Comparison of ENCODE assay signal across 9 cellular contexts in the genomic region with DNA sequence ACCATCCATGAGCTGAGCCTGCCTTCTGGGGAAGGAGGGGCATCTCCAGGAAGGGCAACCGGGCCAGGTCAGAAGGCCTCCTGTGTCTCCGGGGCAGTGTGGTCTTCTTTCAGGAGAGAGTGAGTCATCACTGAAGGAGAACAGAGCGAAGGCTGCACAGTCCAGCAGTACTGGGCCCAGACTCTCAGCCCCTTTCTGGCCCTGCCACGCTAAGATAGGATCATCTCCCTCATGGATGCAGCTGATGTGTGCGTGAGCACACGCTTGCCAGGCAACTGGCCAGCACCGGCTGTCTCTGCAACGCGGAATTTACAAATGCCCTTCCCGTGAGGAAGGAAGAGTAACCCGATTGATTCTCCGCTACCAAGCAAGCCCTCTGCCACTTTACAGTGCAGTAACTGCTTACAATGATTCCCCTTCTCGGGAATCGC.
DNase-seq lines count a peak whose midpoint lies in the region; ATAC-seq and TF ChIP-seq lines count a peak whose summit lies in the region.
"Had no signal": no experiment of that assay in that cellular context is flagged by ENCODE, and none has a peak within 500 bp of the region (broad histone marks: within the 10 kb centered on the region; RNA-seq: fewer than 3 reads in every experiment).

No MANE protein-coding gene starts in this region.

- TF ChIP-seq CTCF in fibroblast of the aortic adventitia (IDR thresholded peaks at IDR 0.05; ENCODE audit: insufficient read depth, low read length), result no peak
- no peak for TF ChIP-seq CTCF in natural killer cell (IDR thresholded peaks at IDR 0.05)

- intact Hi-C loops in natural killer cell (cut with micrococcal nuclease), result no loop called here

- H3K4me1 Mint-ChIP-seq in natural killer cell, result peaks cover 10 to 11% of the 10 kb centered on the region in 2 donors

- H3K27ac Mint-ChIP-seq in natural killer cell, result no peak overlapping the region
- H3K27ac Mint-ChIP-seq: T-helper 1 cell treated with Interleukin-12 subunit alpha and Interleukin-12 subunit beta and Interleukin-4 antibody, amounts not matched to agents 30 μg/mL and 1 μg/mL, for 36 hours had no signal

- DNase-seq in COLO668 (lab: John Stamatoyannopoulos, UW; ENCODE audit: unreplicated experiment) (peak; percentile 67), T1000 (lab: John Stamatoyannopoulos, UW) (peak; percentile 46), fibroblast of the aortic adventitia (ENCODE audit: low read depth) (peak; percentile 39), natural killer cell (no peak), NCI-H1048 (lab: John Stamatoyannopoulos, UW) (no peak)
- DNase-seq in stimulated activated naive CD4-positive, alpha-beta T cell treated with Interleukin-2 at 50 U/mL for 16 hours (lab: John Stamatoyannopoulos, UW), result no peak

- H3K27me3 Mint-ChIP-seq in natural killer cell (ENCODE audit: low read depth in 2 of 2), result peaks cover 0 to 11% of the 10 kb centered on the region in 2 donors

- H3K9me3 Mint-ChIP-seq in natural killer cell, result no peaks in the 10 kb centered on the region
- H3K9me3 Mint-ChIP-seq: T-helper 1 cell treated with Interleukin-12 subunit alpha and Interleukin-12 subunit beta and Interleukin-4 antibody, amounts not matched to agents 30 μg/mL and 1 μg/mL, for 36 hours had no signal

- H3K4me3 Mint-ChIP-seq in natural killer cell, result peak overlapping the region; percentile 68
- H3K4me3 Mint-ChIP-seq: T-helper 1 cell treated with Interleukin-12 subunit alpha and Interleukin-12 subunit beta and Interleukin-4 antibody, amounts not matched to agents 30 μg/mL and 1 μg/mL, for 36 hours had no signal

- no peaks in the 10 kb centered on the region for H3K36me3 Mint-ChIP-seq in natural killer cell

- peak overlapping the region; percentile 67 for H3K4me3 ChIP-seq in fibroblast of the aortic adventitia (ENCODE audit: low read depth, low read length)

- ATAC-seq in GM19463 (IDR thresholded peaks at IDR 0.05; ENCODE audit: unreplicated experiment) (peak; percentile 53), HG03469 (IDR thresholded peaks at IDR 0.05; ENCODE audit: unreplicated experiment) (peak; percentile 23), natural killer cell (peak in 2 of 3 donors; percentile 7 to 42)

Comparison
In these comparisons a context has a peak if more than half of its experiments do, and no peak if none do; other contexts are left out.
1. DNase-seq: peak in COLO668 (single experiment), T1000 (single experiment) and fibroblast of the aortic adventitia (single experiment); none in natural killer cell (single experiment), NCI-H1048 (single experiment) and stimulated activated naive CD4-positive, alpha-beta T cell treated with Interleukin-2 at 50 U/mL for 16 hours (single experiment).
2. Peak in every context shown above with its lines, with median percentiles within 50 percentile points of each other: ATAC-seq.